ENCODE assay signal across 27 cellular contexts in the genomic region with DNA sequence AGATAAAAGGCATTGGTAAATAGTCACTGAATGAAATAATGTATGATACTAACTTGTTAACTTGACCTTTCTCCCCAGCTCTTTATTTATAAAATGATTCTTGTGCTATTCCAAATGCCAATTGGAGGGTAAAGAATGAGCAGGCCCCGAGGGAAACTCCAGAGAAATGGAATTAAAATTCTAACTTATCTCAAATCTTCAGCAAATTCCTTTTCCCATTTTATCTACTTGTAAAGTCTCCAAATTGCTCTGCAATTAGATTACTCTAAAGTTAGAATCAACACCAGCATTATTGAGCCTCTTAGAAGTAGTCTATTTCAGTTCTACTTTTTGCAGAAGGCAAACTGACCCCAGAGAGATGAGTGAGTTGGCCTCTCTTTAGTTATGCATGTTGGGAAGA.
DNase-seq lines count a peak whose midpoint lies in the region; ATAC-seq, FAIRE-seq and TF ChIP-seq lines count a peak whose summit lies in the region.
"Had no signal": no experiment of that assay in that cellular context is flagged by ENCODE, and none has a peak within 500 bp of the region (broad histone marks: within the 10 kb centered on the region; RNA-seq: fewer than 3 reads in every experiment).

No MANE protein-coding gene starts in this region.

- H3K9me3 ChIP-seq in A549 = no peaks in the 10 kb centered on the region; the same call in 2 of the 3 replicates
- no peaks in the 10 kb centered on the region for H3K9me3 ChIP-seq in endodermal cell (ENCODE audit: control insufficient read depth, low read length)
- no peaks in the 10 kb centered on the region for H3K9me3 ChIP-seq in hepatocyte (ENCODE audit: low read depth)
- H3K9me3 ChIP-seq in psoas muscle = no peaks in the 10 kb centered on the region
- H3K9me3 ChIP-seq in PC-3 (ENCODE audit: low read length) = no peaks in the 10 kb centered on the region
- H3K9me3 ChIP-seq: BLaER1 treated with 17β-estradiol and CSF1 and Interleukin-3, amounts not matched to agents 10 nM and 100 nM; Caco-2 had no signal

- ATAC-seq in A549 = no peak
- ATAC-seq in psoas muscle = no peak
- no peak for ATAC-seq in PC-3
- ATAC-seq: CD8-positive, alpha-beta T cell had no signal

- H3K27me3 Mint-ChIP-seq in endodermal cell (ENCODE audit: insufficient read depth) = no peaks in the 10 kb centered on the region

- WGBS in A549 (ENCODE audit: missing lambda C conversion rate) = 48% methylated on average over 1 of the region's 1 CpG
- WGBS in endodermal cell (ENCODE audit: insufficient coverage in 1 of 2, insufficient read length in 1 of 2), 2 experiments = 81 to 100% methylated on average over 1 of the region's 1 CpG
- 6% methylated on average over 1 of the region's 1 CpG for WGBS in hepatocyte (ENCODE audit: low lambda C conversion rate, missing lambda C conversion rate)
- WGBS in psoas muscle, 3 donors = 71 to 86% (median 74%) methylated on average over 1 of the region's 1 CpG

- TF ChIP-seq EP300 in A549 (IDR thresholded peaks at IDR 0.05) = no peak

- H3K4me2 ChIP-seq in A549 (peak overlapping the region; percentile 15; the same call in 1 of the 3 replicates), hepatocyte (no peak overlapping the region), PC-3 (ENCODE audit: low read length) (no peak overlapping the region)
- H3K4me2 ChIP-seq: BLaER1 treated with 17β-estradiol and CSF1 and Interleukin-3, amounts not matched to agents 10 nM and 100 nM had no signal

- H3K4me3 Mint-ChIP-seq in endodermal cell = no peak overlapping the region
- H3K4me3 Mint-ChIP-seq: B cell; CD4-positive, alpha-beta T cell; CD8-positive, alpha-beta T cell had no signal

- no peak for FAIRE-seq in A549 (lab: Jason Lieb, UNC)
- FAIRE-seq: A204.1, D721Med, G401.6, GM12891 had no signal

- no peak for TF ChIP-seq POLR2A in A549 (IDR thresholded peaks at IDR 0.05; ENCODE audit: low read length)

- H3K79me2 ChIP-seq in hepatocyte (no peaks in the 10 kb centered on the region), PC-3 (ENCODE audit: low read length) (no peaks in the 10 kb centered on the region)

- H3K27ac Mint-ChIP-seq in endodermal cell = no peak overlapping the region
- H3K27ac Mint-ChIP-seq: B cell; CD4-positive, alpha-beta T cell; CD8-positive, alpha-beta T cell had no signal

- no peaks in the 10 kb centered on the region for H3F3A ChIP-seq in PC-3 (ENCODE audit: low read length, unreplicated experiment)

- TF ChIP-seq CTCF in A549 (IDR thresholded peaks at IDR 0.05) (no peak), endodermal cell (conservative IDR thresholded peaks at IDR 0.05) (no peak), hepatocyte (IDR thresholded peaks at IDR 0.05; ENCODE audit: poor library complexity) (no peak), psoas muscle (IDR thresholded peaks at IDR 0.05) (no peak), PC-3 (conservative IDR thresholded peaks at IDR 0.05; ENCODE audit: low read depth, low read length) (no peak)

- peaks cover 12% of the 10 kb centered on the region for H3K27me3 ChIP-seq in endodermal cell (ENCODE audit: control insufficient read depth, insufficient read depth, low read length, poor library complexity, severe bottlenecking)
- H3K27me3 ChIP-seq in hepatocyte = no peaks in the 10 kb centered on the region
- no peaks in the 10 kb centered on the region for H3K27me3 ChIP-seq in psoas muscle (ENCODE audit: insufficient read depth in 3 of 3, low read length in 2 of 3)
- no peaks in the 10 kb centered on the region for H3K27me3 ChIP-seq in PC-3 (ENCODE audit: low read length)
- H3K27me3 ChIP-seq: BLaER1 treated with 17β-estradiol and CSF1 and Interleukin-3, amounts not matched to agents 10 nM and 100 nM had no signal

- H4K20me1 ChIP-seq in hepatocyte (ENCODE audit: insufficient read depth, poor library complexity, severe bottlenecking) (no peaks in the 10 kb centered on the region), PC-3 (ENCODE audit: low read length) (no peaks in the 10 kb centered on the region)
- H4K20me1 ChIP-seq: BLaER1 treated with 17β-estradiol and CSF1 and Interleukin-3, amounts not matched to agents 10 nM and 100 nM had no signal

- intact Hi-C loops in psoas muscle (cut with DNase I) = no loop called here
- intact Hi-C loops in PC-3 (cut with micrococcal nuclease) = no loop called here

- no peaks in the 10 kb centered on the region for H3K36me3 Mint-ChIP-seq in endodermal cell (ENCODE audit: low read depth)
- H3K36me3 Mint-ChIP-seq: CD8-positive, alpha-beta T cell had no signal

- H3K36me3 ChIP-seq in endodermal cell (ENCODE audit: control insufficient read depth, insufficient read depth, low read length) = no peaks in the 10 kb centered on the region
- no peaks in the 10 kb centered on the region for H3K36me3 ChIP-seq in hepatocyte (replicated peaks; ENCODE audit: insufficient read depth, low read depth)
- no peaks in the 10 kb centered on the region for H3K36me3 ChIP-seq in psoas muscle (ENCODE audit: insufficient read depth in 1 of 2, low read depth in 1 of 2)
- no peaks in the 10 kb centered on the region for H3K36me3 ChIP-seq in PC-3 (ENCODE audit: low read depth, low read length)
- H3K36me3 ChIP-seq: BLaER1 treated with 17β-estradiol and CSF1 and Interleukin-3, amounts not matched to agents 10 nM and 100 nM had no signal

- TF ChIP-seq RAD21 in A549 (conservative IDR thresholded peaks at IDR 0.05 in 1 of 2, IDR thresholded peaks at IDR 0.05 in 1 of 2) = no peak

- H3K9me3 Mint-ChIP-seq in endodermal cell = no peaks in the 10 kb centered on the region
- H3K9me3 Mint-ChIP-seq: CD4-positive, alpha-beta T cell; CD8-positive, alpha-beta T cell had no signal

- no TSS peak for BruUV-seq in PC-3 (replicated peaks; lab: Mats Ljungman, UMichigan)

- H3K9me2 ChIP-seq in hepatocyte (replicated peaks; ENCODE audit: insufficient read depth) (no peaks in the 10 kb centered on the region), PC-3 (replicated peaks; ENCODE audit: low read length) (no peaks in the 10 kb centered on the region)

- peaks cover 20% of the 10 kb centered on the region for H3K4me1 Mint-ChIP-seq in endodermal cell
- H3K4me1 Mint-ChIP-seq: B cell had no signal

- DNase-seq in A549 (ENCODE audit: low read depth in 1 of 2, low spot score in 1 of 2) (no peak), EH (ENCODE audit: low read depth) (peak; percentile 68), endodermal cell (no peak), hepatocyte (ENCODE audit: low spot score) (no peak), psoas muscle (no peak), NCI-H510A (lab: John Stamatoyannopoulos, UW) (no peak), PC-3 (no peak), NCI-H1092 (lab: John Stamatoyannopoulos, UW) (no peak)
- DNase-seq: 8988T; AML-193; Calu3; CD4-positive, alpha-beta T cell; CD8-positive, alpha-beta T cell; DMS 273 treated with DMSO at 0.1 percent for 48 hours; DMS153; DMS53; DMS79; DND-41; GF-D8 had no signal

- peaks cover 30% of the 10 kb centered on the region for H3K4me1 ChIP-seq in A549
- H3K4me1 ChIP-seq in endodermal cell (ENCODE audit: control insufficient read depth, insufficient read depth, low read length) = peaks cover 8% of the 10 kb centered on the region
- peaks cover 20% of the 10 kb centered on the region for H3K4me1 ChIP-seq in hepatocyte (ENCODE audit: insufficient read depth)
- no peaks in the 10 kb centered on the region for H3K4me1 ChIP-seq in psoas muscle
- peaks cover 14% of the 10 kb centered on the region; the same call in 1 of the 2 replicates for H3K4me1 ChIP-seq in PC-3 (ENCODE audit: insufficient read depth, low read length)
- H3K4me1 ChIP-seq: BLaER1 treated with 17β-estradiol and CSF1 and Interleukin-3, amounts not matched to agents 10 nM and 100 nM had no signal

- no peak overlapping the region for H3K9ac ChIP-seq in endodermal cell (ENCODE audit: extremely low read depth, low read length, poor library complexity, severe bottlenecking)
- H3K9ac ChIP-seq in PC-3 (ENCODE audit: low read length) = no peak overlapping the region
- H3K9ac ChIP-seq: BLaER1 treated with 17β-estradiol and CSF1 and Interleukin-3, amounts not matched to agents 10 nM and 100 nM had no signal

- H3K4me3 ChIP-seq in A549 = no peak overlapping the region
- peak overlapping the region; percentile 4 for H3K4me3 ChIP-seq in endodermal cell (ENCODE audit: low read length)
- no peak overlapping the region for H3K4me3 ChIP-seq in hepatocyte
- no peak overlapping the region for H3K4me3 ChIP-seq in psoas muscle
- H3K4me3 ChIP-seq in PC-3 (ENCODE audit: low read length) = no peak overlapping the region
- H3K4me3 ChIP-seq: BLaER1 treated with 17β-estradiol and CSF1 and Interleukin-3, amounts not matched to agents 10 nM and 100 nM had no signal

- POLR2A ChIA-PET in A549 (lab: Yijun Ruan, JAX) = no interaction called here
- POLR2A ChIA-PET in PC-3 (lab: Charles Lee; ENCODE audit: unreplicated experiment) = no interaction called here

- CTCF ChIA-PET in A549 (lab: Yijun Ruan, JAX) = no interaction called here
- CTCF ChIA-PET in PC-3 (lab: Charles Lee) = no interaction called here

- H2AFZ ChIP-seq in hepatocyte (no peak overlapping the region), PC-3 (ENCODE audit: low read length) (no peak overlapping the region)

- H3K27ac ChIP-seq in A549 (peak overlapping the region in 1 of 2 experiments; percentile 73; a peak in 3 of 6 replicates), endodermal cell (ENCODE audit: low read depth, low read length) (no peak overlapping the region), hepatocyte (peak overlapping the region; percentile 10), psoas muscle (no peak overlapping the region), PC-3 (ENCODE audit: low read length) (no peak overlapping the region)
- H3K27ac ChIP-seq: BLaER1 treated with 17β-estradiol and CSF1 and Interleukin-3, amounts not matched to agents 10 nM and 100 nM; C4-2B had no signal

TF ChIP-seq in A549, 52 proteins besides CTCF, POLR2A, EP300 and RAD21:
- no peak for TF ChIP-seq ZFP36 (IDR thresholded peaks at IDR 0.05; ENCODE audit: borderline replicate concordance, partially characterized antibody)
- no peak for TF ChIP-seq CBX8 (IDR thresholded peaks at IDR 0.05)
- TF ChIP-seq, protein P1, sequence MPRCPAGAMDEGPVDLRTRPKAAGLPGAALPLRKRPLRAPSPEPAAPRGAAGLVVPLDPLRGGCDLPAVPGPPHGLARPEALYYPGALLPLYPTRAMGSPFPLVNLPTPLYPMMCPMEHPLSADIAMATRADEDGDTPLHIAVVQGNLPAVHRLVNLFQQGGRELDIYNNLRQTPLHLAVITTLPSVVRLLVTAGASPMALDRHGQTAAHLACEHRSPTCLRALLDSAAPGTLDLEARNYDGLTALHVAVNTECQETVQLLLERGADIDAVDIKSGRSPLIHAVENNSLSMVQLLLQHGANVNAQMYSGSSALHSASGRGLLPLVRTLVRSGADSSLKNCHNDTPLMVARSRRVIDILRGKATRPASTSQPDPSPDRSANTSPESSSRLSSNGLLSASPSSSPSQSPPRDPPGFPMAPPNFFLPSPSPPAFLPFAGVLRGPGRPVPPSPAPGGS (IDR thresholded peaks at IDR 0.05) = no peak
- TF ChIP-seq NFE2L2 (conservative IDR thresholded peaks at IDR 0.05; ENCODE audit: low read length) = no peak
- no peak for TF ChIP-seq NPAS2 (CRISPR knock-in tag; IDR thresholded peaks at IDR 0.05; ENCODE audit: borderline replicate concordance)
- TF ChIP-seq ZSCAN20 (CRISPR knock-in tag; IDR thresholded peaks at IDR 0.05) = no peak
- TF ChIP-seq FOXS1 (CRISPR knock-in tag; IDR thresholded peaks at IDR 0.05) = no peak
- TF ChIP-seq JUN (IDR thresholded peaks at IDR 0.05) = no peak
